In genomic region chr16:78684040-78684611, GRCh38 we compare ENCODE assay signal across 9 cellular contexts.
DNase-seq lines count a peak whose midpoint lies in the region; ATAC-seq, FAIRE-seq and TF ChIP-seq lines count a peak whose summit lies in the region.
"Had no signal": no experiment of that assay in that cellular context is flagged by ENCODE, and none has a peak within 500 bp of the region (broad histone marks: within the 10 kb centered on the region; RNA-seq: fewer than 3 reads in every experiment).

No MANE protein-coding gene starts in this region.

- intact Hi-C loops in testis (cut with DNase I; ENCODE audit: low total_unique reads): no loop called here

- H3K9me3 ChIP-seq in keratinocyte (ENCODE audit: control insufficient read depth, low read depth, low read length) (no peaks in the 10 kb centered on the region), testis (no peaks in the 10 kb centered on the region)

- peaks cover 28% of the 10 kb centered on the region for H3K4me1 ChIP-seq in keratinocyte (ENCODE audit: control insufficient read depth, extremely low read depth, insufficient read depth, low read length)
- H3K4me1 ChIP-seq in testis: no peaks in the 10 kb centered on the region

- in situ Hi-C loops in brain microvascular endothelial cell (cut with HindIII; ENCODE audit: low pct_ligation_motif_present, low sequenced_read_pairs): no loop called here

- no peaks in the 10 kb centered on the region for H3K9me1 ChIP-seq in keratinocyte (ENCODE audit: control insufficient read depth, extremely low read depth, insufficient read depth, low read length)

- H3K27me3 ChIP-seq in brain microvascular endothelial cell (replicated peaks): no peaks in the 10 kb centered on the region
- no peaks in the 10 kb centered on the region for H3K27me3 ChIP-seq in keratinocyte (ENCODE audit: control insufficient read depth, extremely low read depth, insufficient read depth, low read length)
- H3K27me3 ChIP-seq in testis: no peaks in the 10 kb centered on the region

- peak overlapping the region; percentile 82 for H2AFZ ChIP-seq in keratinocyte (ENCODE audit: control insufficient read depth, low read length)

- peak overlapping the region; percentile 68 for H3K4me2 ChIP-seq in keratinocyte (ENCODE audit: control insufficient read depth, extremely low read depth, insufficient read depth, low read depth, low read length)

- TF ChIP-seq CTCF in brain microvascular endothelial cell (IDR thresholded peaks at IDR 0.05; ENCODE audit: low read depth, low read length, missing control alignments) (no peak), keratinocyte (optimal IDR thresholded peaks at IDR 0.05 in 1 of 3, IDR thresholded peaks at IDR 0.05 in 1 of 3, conservative IDR thresholded peaks at IDR 0.05 in 1 of 3; ENCODE audit: extremely low read depth in 1 of 3, insufficient read depth in 2 of 3, low read length in 3 of 3) (no peak), testis (IDR thresholded peaks at IDR 0.05) (no peak)

- no peak for ATAC-seq in HG03565 (IDR thresholded peaks at IDR 0.05; ENCODE audit: unreplicated experiment)
- no peak for ATAC-seq in GM18867 (IDR thresholded peaks at IDR 0.05; ENCODE audit: unreplicated experiment)
- ATAC-seq in GM18517 (IDR thresholded peaks at IDR 0.05; ENCODE audit: unreplicated experiment): no peak
- no peak for ATAC-seq in HG03460 (IDR thresholded peaks at IDR 0.05; ENCODE audit: unreplicated experiment)

- peak; percentile 96 for FAIRE-seq in keratinocyte (lab: Jason Lieb, UNC)

- no peak for TF ChIP-seq POLR2A in testis (IDR thresholded peaks at IDR 0.05)

- H3K36me3 ChIP-seq in brain microvascular endothelial cell (replicated peaks): no peaks in the 10 kb centered on the region
- no peaks in the 10 kb centered on the region for H3K36me3 ChIP-seq in keratinocyte (ENCODE audit: control insufficient read depth in 2 of 2, extremely low read depth in 1 of 2, insufficient read depth in 2 of 2, low read length in 2 of 2)
- no peaks in the 10 kb centered on the region for H3K36me3 ChIP-seq in testis (ENCODE audit: low read depth, missing control alignments)

- H3K9ac ChIP-seq in keratinocyte (ENCODE audit: control insufficient read depth, extremely low read depth, insufficient read depth, low read length): peak overlapping the region; percentile 71

- 78 to 82% methylated on average over 7 to 8 of the region's 8 CpGs for WGBS in testis, 2 donors

- no peaks in the 10 kb centered on the region for H3K79me2 ChIP-seq in keratinocyte (ENCODE audit: control insufficient read depth, insufficient read depth, low read length)

- dilution Hi-C loops in keratinocyte (cut with MboI; ENCODE audit: extremely low pct_ligation_motif_present, low sequenced_read_pairs): no loop called here

- H3K4me3 ChIP-seq in brain microvascular endothelial cell (ENCODE audit: low read depth, low read length) (no peak overlapping the region), keratinocyte (ENCODE audit: control insufficient read depth in 2 of 3, extremely low read depth in 1 of 3, insufficient read depth in 2 of 3, low read depth in 1 of 3, low read length in 3 of 3) (peak overlapping the region in 2 of 3 experiments; percentile 45 to 48), testis (no peak overlapping the region)

- no peaks in the 10 kb centered on the region for H4K20me1 ChIP-seq in keratinocyte (ENCODE audit: control insufficient read depth, extremely low read depth, insufficient read depth, low read length)

- DNase-seq in HT1080 (ENCODE audit: low read depth): peak; percentile 74
- peak; percentile 82 for DNase-seq in brain microvascular endothelial cell
- DNase-seq in keratinocyte (ENCODE audit: low read depth, low spot score): peak; percentile 99
- peak; percentile 21 for DNase-seq in testis
- DNase-seq: NCI-H510A had no signal

- H3K27ac ChIP-seq in brain microvascular endothelial cell: peak overlapping the region; percentile 2
- H3K27ac ChIP-seq in keratinocyte (ENCODE audit: control insufficient read depth, insufficient read depth, low read length): peak overlapping the region; percentile 98
- no peak overlapping the region for H3K27ac ChIP-seq in testis

Comparison
In these comparisons a context has a peak if more than half of its experiments do, and no peak if none do; other contexts are left out.
1. DNase-seq: peak in every context shown above with its lines; median percentile 99 in keratinocyte; 82 in brain microvascular endothelial cell; 74 in HT1080; 21 in testis.
2. H3K27ac ChIP-seq: peak in brain microvascular endothelial cell (single experiment) and keratinocyte (single experiment); none in testis (0 of 2).
3. H3K4me3 ChIP-seq: peak in keratinocyte (2 of 3); none in brain microvascular endothelial cell (single experiment) and testis (0 of 2).